ENCODE assay signal across 8 cellular contexts in genomic region chr20:38032585-38033329, GRCh38. TPM values are rescaled to one million over a fixed set of nuclear protein-coding genes. Genes with fewer than 3 reads are reported as not detected.
A peak's percentile ranks its signal among the peaks of the same experiment; 100 is the strongest.
DNase-seq lines count a peak whose midpoint lies in the region; ATAC-seq, FAIRE-seq and TF ChIP-seq lines count a peak whose summit lies in the region.

No MANE protein-coding gene starts in this region.

- peak; percentile 39 for ATAC-seq in GM18870 (IDR thresholded peaks at IDR 0.05; ENCODE audit: unreplicated experiment)
- peak; percentile 31 for ATAC-seq in HG03097 (IDR thresholded peaks at IDR 0.05; ENCODE audit: low FRiP score, unreplicated experiment)

- H3K9me1 ChIP-seq in endothelial cell of umbilical vein (replicated peaks; ENCODE audit: control insufficient read depth, extremely low read depth, insufficient read depth, low read length) = no peaks in the 10 kb centered on the region

- intact Hi-C loops in endothelial cell of umbilical vein (cut with micrococcal nuclease) = no loop called here

- TF ChIP-seq POLR2A in endothelial cell of umbilical vein (IDR thresholded peaks at IDR 0.05; ENCODE audit: low read depth, low read length) = no peak

- H3K79me2 ChIP-seq in endothelial cell of umbilical vein (ENCODE audit: control insufficient read depth, insufficient read depth, low read length) = peaks cover 88% of the 10 kb centered on the region

- TF ChIP-seq CTCF in endothelial cell of umbilical vein (IDR thresholded peaks at IDR 0.05; ENCODE audit: extremely low read depth in 1 of 2, insufficient read depth in 1 of 2, low read depth in 1 of 2, low read length in 2 of 2) = no peak
- TF ChIP-seq CTCF in nephron progenitor cell (IDR thresholded peaks at IDR 0.05) = no peak

- FAIRE-seq in endothelial cell of umbilical vein (lab: Jason Lieb, UNC) = no peak

- dilution Hi-C loops in endothelial cell of umbilical vein (cut with MboI; ENCODE audit: extremely low pct_ligation_motif_present, low sequenced_read_pairs) = no loop called here

- H3K4me2 ChIP-seq in BLaER1 (peak overlapping the region; percentile 91), endothelial cell of umbilical vein (ENCODE audit: insufficient read depth, low read length) (peak overlapping the region; percentile 73)

- H3K9ac ChIP-seq in BLaER1 (peak overlapping the region; percentile 98), endothelial cell of umbilical vein (replicated peaks; ENCODE audit: extremely low read depth, insufficient read depth, low read length) (peak overlapping the region; percentile 84)

- BruUV-seq in endothelial cell of umbilical vein (replicated peaks; lab: Mats Ljungman, UMichigan) = TSS peak; percentile 80

- H3K9me3 ChIP-seq in BLaER1 = no peaks in the 10 kb centered on the region
- no peaks in the 10 kb centered on the region for H3K9me3 ChIP-seq in SJSA1 (replicated peaks)
- H3K9me3 ChIP-seq in endothelial cell of umbilical vein (replicated peaks; ENCODE audit: control insufficient read depth, insufficient read depth, low read length) = no peaks in the 10 kb centered on the region

- peaks cover 27% of the 10 kb centered on the region for H3K36me3 ChIP-seq in BLaER1
- H3K36me3 ChIP-seq in SJSA1 = peaks cover 46% of the 10 kb centered on the region
- H3K36me3 ChIP-seq in endothelial cell of umbilical vein (ENCODE audit: control insufficient read depth in 2 of 2, extremely low read depth in 1 of 2, insufficient read depth in 2 of 2, low read length in 2 of 2) = peaks cover 1 to 4% of the 10 kb centered on the region in 2 experiments

- H3K27me3 Mint-ChIP-seq in nephron progenitor cell (ENCODE audit: low read depth, poor library complexity) = no peaks in the 10 kb centered on the region

- peaks cover 34% of the 10 kb centered on the region; the same call in 1 of the 2 replicates for H4K20me1 ChIP-seq in BLaER1
- H4K20me1 ChIP-seq in endothelial cell of umbilical vein (replicated peaks; ENCODE audit: control insufficient read depth, extremely low read depth, insufficient read depth, low read length) = no peaks in the 10 kb centered on the region

- DNase-seq in SJSA1 (ENCODE audit: low read depth in 1 of 2, low spot score in 2 of 2) = no peak
- DNase-seq in endothelial cell of umbilical vein (ENCODE audit: low read depth, low spot score) = no peak
- no peak for DNase-seq in nephron progenitor cell
- DNase-seq in NCI-H446 treated with DMSO at 0.1 percent for 48 hours (lab: John Stamatoyannopoulos, UW) = no peak
- DNase-seq in cerebellar cortex (ENCODE audit: low spot score) = no peak

- H3K27ac ChIP-seq in BLaER1 = peak overlapping the region; percentile 98
- peak overlapping the region; percentile 82 for H3K27ac ChIP-seq in SJSA1
- H3K27ac ChIP-seq in endothelial cell of umbilical vein (ENCODE audit: insufficient read depth, low read depth, low read length) = peak overlapping the region; percentile 75

- CTCF ChIA-PET in endothelial cell of umbilical vein (lab: Charles Lee) = interaction anchor here (0.8 to 2.0 kb wide), 6 partner anchors 9 to 417 kb away, joined by 3 to 15 read pairs (median 4); no protein-coding TSS in a partner anchor

- peaks cover 76% of the 10 kb centered on the region for H3K36me3 Mint-ChIP-seq in nephron progenitor cell (ENCODE audit: low read depth)

- peak overlapping the region; percentile 99 for H3K27ac Mint-ChIP-seq in nephron progenitor cell

- POLR2A ChIA-PET in endothelial cell of umbilical vein (lab: Charles Lee) = interaction anchor here (0.9 kb wide), 1 partner anchor 11 kb away, joined by 3 read pairs; no protein-coding TSS in a partner anchor

- peaks cover 61% of the 10 kb centered on the region for H3K4me1 ChIP-seq in BLaER1
- peaks cover 29% of the 10 kb centered on the region for H3K4me1 ChIP-seq in SJSA1 (replicated peaks)
- H3K4me1 ChIP-seq in endothelial cell of umbilical vein (ENCODE audit: control insufficient read depth, extremely low read depth, insufficient read depth, low read length) = peaks cover 33% of the 10 kb centered on the region

- peaks cover 31% of the 10 kb centered on the region for H3K9me3 Mint-ChIP-seq in nephron progenitor cell

- peaks cover 34% of the 10 kb centered on the region for H3K4me1 Mint-ChIP-seq in nephron progenitor cell

- H3K27me3 ChIP-seq in BLaER1 (no peaks in the 10 kb centered on the region), SJSA1 (replicated peaks) (no peaks in the 10 kb centered on the region), endothelial cell of umbilical vein (ENCODE audit: control insufficient read depth in 2 of 2, insufficient read depth in 2 of 2, low read length in 2 of 2) (no peaks in the 10 kb centered on the region)

- peak overlapping the region; percentile 38 for H2AFZ ChIP-seq in endothelial cell of umbilical vein (ENCODE audit: low read depth, low read length)

- H3K4me3 Mint-ChIP-seq in nephron progenitor cell = peak overlapping the region; percentile 92

- peak overlapping the region; percentile 97 for H3K4me3 ChIP-seq in BLaER1
- H3K4me3 ChIP-seq in SJSA1 = peak overlapping the region; percentile 80
- peak overlapping the region; percentile 39 to 74 (median 64) for H3K4me3 ChIP-seq in endothelial cell of umbilical vein (replicated peaks in 1 of 3; ENCODE audit: insufficient read depth in 1 of 3, low read depth in 1 of 3, low read length in 3 of 3)

TF ChIP-seq in endothelial cell of umbilical vein, 7 proteins besides CTCF, POLR2A, EP300 and RAD21:
- TF ChIP-seq EZH2 (IDR thresholded peaks at IDR 0.05; ENCODE audit: borderline replicate concordance, low read depth, low read length, severe bottlenecking) = no peak

RNA-seq across cellular contexts. Expression of gene TTI1, which starts 0.5 kb away (rescaled TPM):
- 14.4 and 16.1 TPM in 2 replicates for total RNA-seq in SJSA1 (2014; rRNA removed; shearing (Covaris generic))
- total RNA-seq in endothelial cell of umbilical vein = 21.4 and 23.2 TPM in 2 replicates
- polyA plus RNA-seq in endothelial cell of umbilical vein = 13.2 and 13.5 TPM in 2 replicates
- 12.5 and 13.7 TPM in 2 replicates for polyA plus RNA-seq in endothelial cell of umbilical vein (2011; cell fraction: cytosol; rRNA removed)
- polyA plus RNA-seq in endothelial cell of umbilical vein (2011; cell fraction: nucleus; rRNA removed) = 18.0 and 19.7 TPM in 2 replicates
- polyA plus RNA-seq in endothelial cell of umbilical vein (2012) = 15.3 and 20.3 TPM in 2 replicates
- 37.5 and 40.6 TPM in 2 replicates for polyA minus RNA-seq in endothelial cell of umbilical vein
- polyA minus RNA-seq in endothelial cell of umbilical vein (2011; cell fraction: cytosol; rRNA and poly(A)+ RNA removed) = 35.0 TPM
- polyA minus RNA-seq in endothelial cell of umbilical vein (2011; cell fraction: nucleus; rRNA and poly(A)+ RNA removed) = 25.1 and 40.8 TPM in 2 replicates

RNA-seq across cellular contexts. Expression of gene RPRD1B, which starts 0.8 kb away (rescaled TPM):
- 27.9 and 50.7 TPM in 2 replicates for total RNA-seq in SJSA1 (2014; rRNA removed; shearing (Covaris generic))
- 24.5 and 29.3 TPM in 2 replicates for total RNA-seq in endothelial cell of umbilical vein
- 11.0 and 13.0 TPM in 2 replicates for polyA plus RNA-seq in endothelial cell of umbilical vein
- 12.9 and 13.1 TPM in 2 replicates for polyA plus RNA-seq in endothelial cell of umbilical vein (2011; cell fraction: cytosol; rRNA removed)
- 26.2 and 28.8 TPM in 2 replicates for polyA plus RNA-seq in endothelial cell of umbilical vein (2011; cell fraction: nucleus; rRNA removed)
- polyA plus RNA-seq in endothelial cell of umbilical vein (2012) = 15.5 and 16.1 TPM in 2 replicates
- polyA minus RNA-seq in endothelial cell of umbilical vein = 24.7 and 25.7 TPM in 2 replicates
- polyA minus RNA-seq in endothelial cell of umbilical vein (2011; cell fraction: cytosol; rRNA and poly(A)+ RNA removed) = 35.5 TPM
- polyA minus RNA-seq in endothelial cell of umbilical vein (2011; cell fraction: nucleus; rRNA and poly(A)+ RNA removed) = 31.7 and 52.8 TPM in 2 replicates
